ENCODE assay signal across 16 cellular contexts in genomic region chr3:49163609-49164008, GRCh38. TPM values are rescaled to one million over a fixed set of nuclear protein-coding genes. Genes with fewer than 3 reads are reported as not detected.
A peak's percentile ranks its signal among the peaks of the same experiment; 100 is the strongest.
DNase-seq lines count a peak whose midpoint lies in the region; ATAC-seq lines count a peak whose summit lies in the region.
"Had no signal": no experiment of that assay in that cellular context is flagged by ENCODE, and none has a peak within 500 bp of the region (broad histone marks: within the 10 kb centered on the region; RNA-seq: fewer than 3 reads in every experiment).

No MANE protein-coding gene starts in this region.

- no peaks in the 10 kb centered on the region for H3K9me3 Mint-ChIP-seq in activated naive CD4-positive, alpha-beta T cell treated with anti-CD3 and anti-CD28 coated beads, Interleukin-2, amount 50 U/mL, for 72 hours
- H3K9me3 Mint-ChIP-seq in central memory CD8-positive, alpha-beta T cell, result no peaks in the 10 kb centered on the region
- no peaks in the 10 kb centered on the region for H3K9me3 Mint-ChIP-seq in stimulated activated effector memory CD8-positive, alpha-beta T cell treated with anti-CD3 and anti-CD28 coated beads, Interleukin-12 subunit alpha, Interleukin-12 subunit beta, amount 100 ng/mL, for 72 hours

- H3K36me3 Mint-ChIP-seq in activated naive CD4-positive, alpha-beta T cell treated with anti-CD3 and anti-CD28 coated beads, Interleukin-2, amount 50 U/mL, for 72 hours, result peaks cover 22 to 31% of the 10 kb centered on the region in 2 donors
- peaks cover 15% of the 10 kb centered on the region for H3K36me3 Mint-ChIP-seq in central memory CD8-positive, alpha-beta T cell (ENCODE audit: insufficient read depth)
- peaks cover 29% of the 10 kb centered on the region for H3K36me3 Mint-ChIP-seq in stimulated activated effector memory CD8-positive, alpha-beta T cell treated with anti-CD3 and anti-CD28 coated beads, Interleukin-12 subunit alpha, Interleukin-12 subunit beta, amount 100 ng/mL, for 72 hours

- H3K27ac Mint-ChIP-seq in activated naive CD4-positive, alpha-beta T cell treated with anti-CD3 and anti-CD28 coated beads, Interleukin-2, amount 50 U/mL, for 72 hours, result peak overlapping the region; percentile 29 to 35
- no peak overlapping the region for H3K27ac Mint-ChIP-seq in central memory CD8-positive, alpha-beta T cell (ENCODE audit: low read depth)
- H3K27ac Mint-ChIP-seq in stimulated activated effector memory CD8-positive, alpha-beta T cell treated with anti-CD3 and anti-CD28 coated beads, Interleukin-12 subunit alpha, Interleukin-12 subunit beta, amount 100 ng/mL, for 72 hours, result no peak overlapping the region

- H3K4me1 ChIP-seq in NT2/D1 (ENCODE audit: insufficient read depth, insufficient read length), result peaks cover 7% of the 10 kb centered on the region

- no peaks in the 10 kb centered on the region for H3K27me3 ChIP-seq in NT2/D1 (ENCODE audit: insufficient read depth, insufficient read length)

- ATAC-seq in activated naive CD4-positive, alpha-beta T cell treated with anti-CD3 and anti-CD28 coated beads, Interleukin-2, amount 50 U/mL, for 72 hours, result no peak
- no peak for ATAC-seq in central memory CD8-positive, alpha-beta T cell (replicated peaks; ENCODE audit: extremely low read depth, poor library complexity, severe bottlenecking)
- no peak for ATAC-seq in stimulated activated effector memory CD8-positive, alpha-beta T cell treated with anti-CD3 and anti-CD28 coated beads, Interleukin-12 subunit alpha, Interleukin-12 subunit beta, amount 100 ng/mL, for 72 hours
- no peak for ATAC-seq in GM19455 (IDR thresholded peaks at IDR 0.05; ENCODE audit: unreplicated experiment)

- no peaks in the 10 kb centered on the region for H3K27me3 Mint-ChIP-seq in central memory CD8-positive, alpha-beta T cell

- H3K36me3 ChIP-seq in NT2/D1 (ENCODE audit: insufficient read depth, insufficient read length, low read length), result peaks cover 43% of the 10 kb centered on the region

- DNase-seq in activated naive CD4-positive, alpha-beta T cell treated with anti-CD3 and anti-CD28 coated beads, Interleukin-2, amount 50 U/mL, for 72 hours (ENCODE audit: low spot score in 2 of 2), result no peak
- DNase-seq in activated naive CD4-positive, alpha-beta T cell treated with Interleukin-2 at 50 U/mL for 16 hours, result no peak
- DNase-seq in NT2/D1 (ENCODE audit: low read depth, low spot score), result no peak
- DNase-seq in central memory CD8-positive, alpha-beta T cell (ENCODE audit: low spot score in 2 of 2), result no peak
- no peak for DNase-seq in stimulated activated effector memory CD8-positive, alpha-beta T cell treated with anti-CD3 and anti-CD28 coated beads, Interleukin-12 subunit alpha, Interleukin-12 subunit beta, amount 100 ng/mL, for 72 hours (ENCODE audit: low spot score in 2 of 2)
- no peak for DNase-seq in activated CD4-positive, alpha-beta T cell treated with anti-CD3 and anti-CD28 coated beads, Interleukin-2, amount 50 U/mL, for 1 hour
- no peak for DNase-seq in SW 1271 (lab: John Stamatoyannopoulos, UW)
- DNase-seq: C1 segment of cervical spinal cord; NCI-H1417; NCI-H187 treated with DMSO at 0.1 percent for 48 hours; NCI-H446; NK-92 treated with Interleukin-12 subunit alpha and Interleukin-12 subunit beta, amount 100 ng/mL, for 24 hours; OCI-M1; SHP77 treated with DMSO at 0.1 percent for 48 hours had no signal

- H3K4me3 Mint-ChIP-seq in central memory CD8-positive, alpha-beta T cell, result peak overlapping the region; percentile 18
- H3K4me3 Mint-ChIP-seq in stimulated activated effector memory CD8-positive, alpha-beta T cell treated with anti-CD3 and anti-CD28 coated beads, Interleukin-12 subunit alpha, Interleukin-12 subunit beta, amount 100 ng/mL, for 72 hours, result peak overlapping the region; percentile 26

- H3K9me3 ChIP-seq in NT2/D1 (ENCODE audit: insufficient read depth, low read length), result no peaks in the 10 kb centered on the region
- H3K9me3 ChIP-seq: HAP-1 had no signal

- peak overlapping the region; percentile 11 for H3K9ac ChIP-seq in NT2/D1 (ENCODE audit: insufficient read length, low read depth)

- no peak overlapping the region for H3K4me3 ChIP-seq in NT2/D1 (ENCODE audit: insufficient read length, low read depth)
- H3K4me3 ChIP-seq: HAP-1 had no signal

- H3K4me1 Mint-ChIP-seq in central memory CD8-positive, alpha-beta T cell, result peaks cover 29% of the 10 kb centered on the region
- H3K4me1 Mint-ChIP-seq in stimulated activated effector memory CD8-positive, alpha-beta T cell treated with anti-CD3 and anti-CD28 coated beads, Interleukin-12 subunit alpha, Interleukin-12 subunit beta, amount 100 ng/mL, for 72 hours, result peaks cover 34% of the 10 kb centered on the region

RNA-seq across cellular contexts. Expression of gene CCDC71, which starts 2.5 kb away (rescaled TPM):
- total RNA-seq in activated naive CD4-positive, alpha-beta T cell treated with anti-CD3 and anti-CD28 coated beads, Interleukin-2, amount 50 U/mL, for 72 hours, result 10 to 100 TPM; 10.2 to 20.3 TPM

RNA-seq across cellular contexts. Expression of gene KLHDC8B, which starts 7.8 kb away (rescaled TPM):
- total RNA-seq in activated naive CD4-positive, alpha-beta T cell treated with anti-CD3 and anti-CD28 coated beads, Interleukin-2, amount 50 U/mL, for 72 hours, result 1 to 10 TPM; 3.1 to 4.9 TPM

RNA-seq across cellular contexts. Expression of gene LAMB2, which starts 30.8 kb away (rescaled TPM):
- 1 to 10 TPM in 1 of 2 donors, not detected in 1; 1.4 TPM for total RNA-seq in activated naive CD4-positive, alpha-beta T cell treated with anti-CD3 and anti-CD28 coated beads, Interleukin-2, amount 50 U/mL, for 72 hours

RNA-seq across cellular contexts. Expression of gene USP19, which starts 43.0 kb away (rescaled TPM):
- total RNA-seq in activated naive CD4-positive, alpha-beta T cell treated with anti-CD3 and anti-CD28 coated beads, Interleukin-2, amount 50 U/mL, for 72 hours, result 10 to 100 TPM; 40.8 to 46.7 TPM

RNA-seq across cellular contexts. Expression of gene QARS1, which starts 59.1 kb away (rescaled TPM):
- 100 to 1,000 TPM; 268 to 378 TPM for total RNA-seq in activated naive CD4-positive, alpha-beta T cell treated with anti-CD3 and anti-CD28 coated beads, Interleukin-2, amount 50 U/mL, for 72 hours

Comparison
In these comparisons a context has a peak if more than half of its experiments do, and no peak if none do; other contexts are left out.
1. H3K27ac Mint-ChIP-seq: peak in activated naive CD4-positive, alpha-beta T cell treated with anti-CD3 and anti-CD28 coated beads, Interleukin-2, amount 50 U/mL, for 72 hours (2 of 2); none in central memory CD8-positive, alpha-beta T cell (single experiment) and stimulated activated effector memory CD8-positive, alpha-beta T cell treated with anti-CD3 and anti-CD28 coated beads, Interleukin-12 subunit alpha, Interleukin-12 subunit beta, amount 100 ng/mL, for 72 hours (single experiment).